26 cellular contexts compared by ENCODE assay signal in genomic region chr6:24589334-24589733, GRCh38. TPM values are rescaled to one million over a fixed set of nuclear protein-coding genes. Genes with fewer than 3 reads are reported as not detected.
DNase-seq lines count a peak whose midpoint lies in the region; ATAC-seq, FAIRE-seq and TF ChIP-seq lines count a peak whose summit lies in the region.
"Had no signal": no experiment of that assay in that cellular context is flagged by ENCODE, and none has a peak within 500 bp of the region (broad histone marks: within the 10 kb centered on the region; RNA-seq: fewer than 3 reads in every experiment).

No MANE protein-coding gene starts in this region.

- no peak overlapping the region for H2BK12ac ChIP-seq in H1 (ENCODE audit: low read depth, low read length)

- no peaks in the 10 kb centered on the region for H3K36me3 ChIP-seq in SU-DHL-6 (ENCODE audit: low read length)
- H3K36me3 ChIP-seq in H1 (ENCODE audit: control insufficient read depth in 2 of 4, insufficient read depth in 4 of 4, low read length in 3 of 4) = no peaks in the 10 kb centered on the region
- H3K36me3 ChIP-seq: BLaER1, HAP-1 had no signal

- no peak overlapping the region for H2BK20ac ChIP-seq in H1 (ENCODE audit: low read length)

- ATAC-seq in activated CD8-positive, alpha-beta T cell treated with anti-CD3 and anti-CD28 coated beads for 36 hours = no peak
- no peak for ATAC-seq in T-helper 17 cell
- ATAC-seq: CD8-positive, alpha-beta T cell; GM12878 had no signal

- no peaks in the 10 kb centered on the region for H3F3A ChIP-seq in SU-DHL-6 (ENCODE audit: insufficient read depth)

- H3K9me2 ChIP-seq in SU-DHL-6 (replicated peaks; ENCODE audit: insufficient read depth, low read length) = no peaks in the 10 kb centered on the region

- H2BK5ac ChIP-seq in H1 (ENCODE audit: low read depth, low read length) = no peak overlapping the region

- DNase-seq in NCI-H82 (lab: John Stamatoyannopoulos, UW) (peak; percentile 25), NCI-H82 treated with DMSO at 0.1 percent for 48 hours (lab: John Stamatoyannopoulos, UW; ENCODE audit: unreplicated experiment) (no peak), H1 (ENCODE audit: low read depth in 1 of 2, low spot score in 2 of 2) (no peak), activated gamma-delta T cell treated with Interleukin-2 at 50 U/mL for 16 hours (no peak), T-helper 17 cell (no peak)
- no peak for DNase-seq in activated CD8-positive, alpha-beta T cell treated with anti-CD3 and anti-CD28 coated beads for 36 hours
- DNase-seq: Caco-2; CD4-positive, CD25-positive, alpha-beta regulatory T cell; CD8-positive, alpha-beta T cell; DMS 273 treated with DMSO at 0.1 percent for 48 hours; DMS79; EL; GDM1; GM23248; HFFc6 had no signal

- H4K8ac ChIP-seq in H1 (ENCODE audit: extremely low read depth, insufficient read depth, low read length) = no peak overlapping the region

- no peaks in the 10 kb centered on the region for H3K27me3 Mint-ChIP-seq in activated CD8-positive, alpha-beta T cell treated with anti-CD3 and anti-CD28 coated beads for 36 hours
- H3K27me3 Mint-ChIP-seq in T-helper 17 cell = peaks cover 38% of the 10 kb centered on the region

- H3K27me3 ChIP-seq in SU-DHL-6 (ENCODE audit: low read length) (no peaks in the 10 kb centered on the region), H1 (replicated peaks in 1 of 4; ENCODE audit: control insufficient read depth in 3 of 4, extremely low read depth in 1 of 4, insufficient read depth in 3 of 4, low read length in 3 of 4) (no peaks in the 10 kb centered on the region)
- H3K27me3 ChIP-seq: BLaER1 had no signal

- H3K9me3 ChIP-seq in SU-DHL-6 (ENCODE audit: insufficient read depth, low read length) = no peaks in the 10 kb centered on the region
- no peaks in the 10 kb centered on the region for H3K9me3 ChIP-seq in H1 (ENCODE audit: insufficient read depth in 2 of 2, low read depth in 1 of 2, low read length in 1 of 2)
- H3K9me3 ChIP-seq in T-helper 17 cell (ENCODE audit: control insufficient read depth, low read length, poor library complexity, severe bottlenecking) = no peaks in the 10 kb centered on the region
- H3K9me3 ChIP-seq: BLaER1, Caco-2, HAP-1 had no signal

- CTCF ChIA-PET in H1 (lab: Charles Lee; ENCODE audit: partially characterized antibody) = interaction anchor here (0.6 to 1.1 kb wide), 3 partner anchors 13 to 99 kb away, joined by 3 read pairs; partner anchors contain the start of gene ALDH5A1
- CTCF ChIA-PET in activated CD8-positive, alpha-beta T cell treated with anti-CD3 and anti-CD28 coated beads for 36 hours (lab: Charles Lee) = interaction anchor here (1.3 kb wide), 1 partner anchor 8 kb away, joined by 3 read pairs; no protein-coding TSS in a partner anchor

- no peaks in the 10 kb centered on the region; the same call in 1 of the 2 replicates for H3K23me2 ChIP-seq in H1 (ENCODE audit: low read depth, low read length)

- no peak overlapping the region for H3K4ac ChIP-seq in H1 (replicated peaks; ENCODE audit: insufficient read length, low read depth, low read length)

- H3K18ac ChIP-seq in H1 (ENCODE audit: extremely low read depth, low read length) = no peak overlapping the region

- no peak overlapping the region for H2BK15ac ChIP-seq in H1 (ENCODE audit: low read length)

- TF ChIP-seq RAD21 in H1 (IDR thresholded peaks at IDR 0.05 in 1 of 2, conservative IDR thresholded peaks at IDR 0.05 in 1 of 2; ENCODE audit: low read depth in 2 of 2, low read length in 2 of 2) = no peak

- H3K14ac ChIP-seq in H1 (ENCODE audit: insufficient read length) = no peak overlapping the region

- TF ChIP-seq CTCF in SU-DHL-6 (IDR thresholded peaks at IDR 0.05; ENCODE audit: insufficient read depth, low read length, poor library complexity, severe bottlenecking) (no peak), H1 (IDR thresholded peaks at IDR 0.05; ENCODE audit: control extremely low read depth in 1 of 3, insufficient read depth in 1 of 3, low read depth in 1 of 3, low read length in 3 of 3) (no peak)
- no peak for TF ChIP-seq CTCF in activated CD8-positive, alpha-beta T cell treated with anti-CD3 and anti-CD28 coated beads for 36 hours (IDR thresholded peaks at IDR 0.05)

- H3K56ac ChIP-seq in H1 (replicated peaks; ENCODE audit: insufficient read length, low read depth, low read length) = no peak overlapping the region

- H3K4me2 ChIP-seq in SU-DHL-6 (ENCODE audit: low read depth, low read length, poor library complexity, severe bottlenecking) (no peak overlapping the region), H1 (ENCODE audit: insufficient read depth in 1 of 2, low read depth in 2 of 2, low read length in 2 of 2) (no peak overlapping the region)
- H3K4me2 ChIP-seq: BLaER1 had no signal

- no peak overlapping the region for H2AK5ac ChIP-seq in H1 (ENCODE audit: low read depth, low read length)

- no peaks in the 10 kb centered on the region for H3K4me1 Mint-ChIP-seq in activated CD8-positive, alpha-beta T cell treated with anti-CD3 and anti-CD28 coated beads for 36 hours (ENCODE audit: low read depth)
- peaks cover 9% of the 10 kb centered on the region for H3K4me1 Mint-ChIP-seq in T-helper 17 cell
- H3K4me1 Mint-ChIP-seq: B cell; CD4-positive, CD25-positive, alpha-beta regulatory T cell had no signal

- no peak overlapping the region for H4K5ac ChIP-seq in H1 (ENCODE audit: insufficient read length, low read depth, low read length)

- intact Hi-C loops in activated CD8-positive, alpha-beta T cell treated with anti-CD3 and anti-CD28 coated beads for 36 hours (cut with micrococcal nuclease) = no loop called here

- no peak overlapping the region for H3K4me3 Mint-ChIP-seq in activated CD8-positive, alpha-beta T cell treated with anti-CD3 and anti-CD28 coated beads for 36 hours
- no peak overlapping the region for H3K4me3 Mint-ChIP-seq in T-helper 17 cell
- H3K4me3 Mint-ChIP-seq: B cell; CD4-positive, CD25-positive, alpha-beta regulatory T cell; CD8-positive, alpha-beta T cell; HFFc6 had no signal

- H3K9ac ChIP-seq in SU-DHL-6 (ENCODE audit: low read length) = no peak overlapping the region
- H3K9ac ChIP-seq in H1 (replicated peaks in 1 of 4; ENCODE audit: extremely low read depth in 1 of 4, low read depth in 3 of 4, low read length in 3 of 4) = no peak overlapping the region
- H3K9ac ChIP-seq: BLaER1, GM23248 had no signal

- no peak overlapping the region for H3K23ac ChIP-seq in H1 (ENCODE audit: insufficient read length)

- H3K4me1 ChIP-seq in H1 (replicated peaks in 1 of 4; ENCODE audit: control insufficient read depth in 3 of 4, insufficient read depth in 4 of 4, low read length in 3 of 4) = peaks cover 0 to 3% (median 2%) of the 10 kb centered on the region in 4 experiments; a peak in 2 of 7 replicates
- H3K4me1 ChIP-seq: BLaER1, Caco-2 had no signal

- H3K27ac Mint-ChIP-seq in activated CD8-positive, alpha-beta T cell treated with anti-CD3 and anti-CD28 coated beads for 36 hours = no peak overlapping the region
- H3K27ac Mint-ChIP-seq in T-helper 17 cell = no peak overlapping the region
- H3K27ac Mint-ChIP-seq: B cell; CD4-positive, CD25-positive, alpha-beta regulatory T cell; CD8-positive, alpha-beta T cell; HFFc6 had no signal

- H4K20me1 ChIP-seq in SU-DHL-6 (ENCODE audit: low read depth, low read length) = no peaks in the 10 kb centered on the region
- no peaks in the 10 kb centered on the region for H4K20me1 ChIP-seq in H1 (replicated peaks in 1 of 2; ENCODE audit: control insufficient read depth in 1 of 2, insufficient read depth in 2 of 2, low read length in 2 of 2)
- H4K20me1 ChIP-seq: BLaER1 had no signal

- no peak overlapping the region for H4K91ac ChIP-seq in H1 (replicated peaks; ENCODE audit: insufficient read length, low read length)

- H3K9me3 Mint-ChIP-seq in activated CD8-positive, alpha-beta T cell treated with anti-CD3 and anti-CD28 coated beads for 36 hours = no peaks in the 10 kb centered on the region
- H3K9me3 Mint-ChIP-seq: CD4-positive, CD25-positive, alpha-beta regulatory T cell; CD8-positive, alpha-beta T cell; HFFc6 had no signal

- H3K27ac ChIP-seq in SU-DHL-6 (ENCODE audit: low read depth, low read length) = no peak overlapping the region
- H3K27ac ChIP-seq in H1 (ENCODE audit: low read depth, low read length) = no peak overlapping the region
- H3K27ac ChIP-seq: 22Rv1, BLaER1, C4-2B, GM23248 had no signal

- no peak for TF ChIP-seq POLR2A in H1 (IDR thresholded peaks at IDR 0.05; ENCODE audit: control extremely low read depth in 1 of 2, low read depth in 2 of 2, low read length in 2 of 2)

- H2BK120ac ChIP-seq in H1 (replicated peaks; ENCODE audit: low read depth, low read length) = no peak overlapping the region

- H3K4me3 ChIP-seq in SU-DHL-6 (ENCODE audit: insufficient read depth, low read length, poor library complexity, severe bottlenecking) (no peak overlapping the region), H1 (ENCODE audit: extremely low read depth in 1 of 4, insufficient read depth in 2 of 4, low read depth in 3 of 4, low read length in 4 of 4) (no peak overlapping the region)
- H3K4me3 ChIP-seq: BLaER1, GM12878, GM23248, HAP-1 had no signal

- H2AFZ ChIP-seq in SU-DHL-6 (ENCODE audit: low read depth, low read length, severe bottlenecking) (peak overlapping the region; percentile 5), H1 (ENCODE audit: low read length) (no peak overlapping the region)
- H2AFZ ChIP-seq: GM23248 had no signal

- no peak for TF ChIP-seq EP300 in H1 (IDR thresholded peaks at IDR 0.05; ENCODE audit: borderline replicate concordance in 1 of 2, low read depth in 2 of 2, low read length in 2 of 2)

- 84% methylated on average over 4 of the region's 4 CpGs; no CpG with 5 or more reads in 1 of the 2 experiments for WGBS in H1 (ENCODE audit: extremely low coverage in 1 of 2, insufficient coverage in 1 of 2, insufficient read length in 1 of 2, insufficient replicate concordance in 2 of 2, low coverage in 1 of 2, low lambda C conversion rate in 2 of 2, missing lambda C conversion rate in 1 of 2), 2 experiments

- H3K79me1 ChIP-seq in H1 (ENCODE audit: low read depth, low read length) = no peaks in the 10 kb centered on the region

- POLR2A ChIA-PET in H1 (lab: Charles Lee; ENCODE audit: partially characterized antibody) = interaction anchor here (1.0 to 1.5 kb wide), 2 partner anchors 8 to 119 kb away, joined by 3 to 4 read pairs; no protein-coding TSS in a partner anchor
- POLR2A ChIA-PET in activated CD8-positive, alpha-beta T cell treated with anti-CD3 and anti-CD28 coated beads for 36 hours (lab: Charles Lee) = no interaction called here

- H3K79me2 ChIP-seq in SU-DHL-6 (ENCODE audit: insufficient read depth, low read length) (no peaks in the 10 kb centered on the region), H1 (ENCODE audit: control insufficient read depth in 1 of 2, insufficient read depth in 2 of 2, low read length in 2 of 2) (no peaks in the 10 kb centered on the region)

- FAIRE-seq in H1 (lab: Jason Lieb, UNC) = no peak
- FAIRE-seq: A204.1, D721Med, GM12878, GM19239, H54 had no signal

- no peaks in the 10 kb centered on the region for H3K36me3 Mint-ChIP-seq in activated CD8-positive, alpha-beta T cell treated with anti-CD3 and anti-CD28 coated beads for 36 hours (ENCODE audit: low read depth)
- H3K36me3 Mint-ChIP-seq in T-helper 17 cell (ENCODE audit: low read depth) = peaks cover 8% of the 10 kb centered on the region
- H3K36me3 Mint-ChIP-seq: CD4-positive, CD25-positive, alpha-beta regulatory T cell; CD8-positive, alpha-beta T cell had no signal

RNA-seq across cellular contexts. Expression of gene KIAA0319, which starts 56.7 kb away (rescaled TPM):
- 0.69 and 0.78 TPM in 2 replicates for total RNA-seq in H1 (2021; fragmentation: NEBNext Ultra II Directional; extraction: Animal tissue kit (Norgen Biotek cat#: 25700))
- polyA plus RNA-seq in H1 (2011; rRNA removed) = 0.30 and 0.41 TPM in 2 replicates
- polyA plus RNA-seq in H1 (2011; cell fraction: cytosol; rRNA removed) = 0.43 TPM
- 0.70 TPM for polyA plus RNA-seq in H1 (2011; cell fraction: nucleus; rRNA removed)
- 0.53 to 0.88 TPM (median 0.73 TPM) in 4 replicates for polyA plus RNA-seq in H1 (2012, experiment 1 of 2)
- 0.20 TPM for polyA plus RNA-seq in H1 (2012, experiment 2 of 2)
- 0.67 TPM for polyA plus RNA-seq in H1 (2013, experiment 1 of 2)
- polyA plus RNA-seq in H1 (2013, experiment 2 of 2) = 0.70 TPM
- polyA minus RNA-seq in H1 (2011; rRNA and poly(A)+ RNA removed) = 0.73 and 1.4 TPM in 2 replicates
- 0.66 TPM for polyA minus RNA-seq in H1 (2011; cell fraction: cytosol; rRNA and poly(A)+ RNA removed)
- 0.50 TPM for polyA minus RNA-seq in H1 (2011; cell fraction: nucleus; rRNA and poly(A)+ RNA removed)
- under 1 TPM in 1 of 2 experiments, not detected in 1; 0.05 TPM for total RNA-seq in activated CD8-positive, alpha-beta T cell treated with anti-CD3 and anti-CD28 coated beads for 36 hours
- under 1 TPM; 0.07 to 0.16 TPM for total RNA-seq in T-helper 17 cell
- total RNA-seq: CD4-positive, CD25-positive, alpha-beta regulatory T cell; CD8-positive, alpha-beta T cell; GM23248 had no signal
